1 cellular context compared by ENCODE assay signal in the genomic region with DNA sequence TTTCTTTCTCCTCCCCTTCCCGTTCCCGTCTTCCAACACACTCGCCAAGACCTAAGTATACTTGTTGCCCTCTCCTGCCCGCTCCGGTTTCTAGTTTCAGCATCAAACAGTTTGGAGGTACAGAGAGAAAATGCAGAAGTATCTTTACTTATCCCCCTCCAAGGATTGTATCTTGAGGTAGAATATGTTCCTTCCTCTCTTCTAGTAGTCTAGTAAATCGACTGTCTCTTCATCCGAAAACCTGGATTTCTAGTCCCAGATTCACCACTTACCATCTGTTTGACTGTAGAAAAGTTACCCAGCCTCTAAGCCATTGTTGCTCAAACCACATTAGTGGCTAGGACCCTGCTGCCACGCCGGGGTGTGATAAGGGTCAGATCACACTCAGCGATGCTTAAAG.
TF ChIP-seq lines count a peak whose summit lies in the region.

No MANE protein-coding gene starts in this region.

TF ChIP-seq in GM23338, 12 proteins besides CTCF, POLR2A, EP300 and RAD21 (continued from another document):
- TF ChIP-seq, protein P1, sequence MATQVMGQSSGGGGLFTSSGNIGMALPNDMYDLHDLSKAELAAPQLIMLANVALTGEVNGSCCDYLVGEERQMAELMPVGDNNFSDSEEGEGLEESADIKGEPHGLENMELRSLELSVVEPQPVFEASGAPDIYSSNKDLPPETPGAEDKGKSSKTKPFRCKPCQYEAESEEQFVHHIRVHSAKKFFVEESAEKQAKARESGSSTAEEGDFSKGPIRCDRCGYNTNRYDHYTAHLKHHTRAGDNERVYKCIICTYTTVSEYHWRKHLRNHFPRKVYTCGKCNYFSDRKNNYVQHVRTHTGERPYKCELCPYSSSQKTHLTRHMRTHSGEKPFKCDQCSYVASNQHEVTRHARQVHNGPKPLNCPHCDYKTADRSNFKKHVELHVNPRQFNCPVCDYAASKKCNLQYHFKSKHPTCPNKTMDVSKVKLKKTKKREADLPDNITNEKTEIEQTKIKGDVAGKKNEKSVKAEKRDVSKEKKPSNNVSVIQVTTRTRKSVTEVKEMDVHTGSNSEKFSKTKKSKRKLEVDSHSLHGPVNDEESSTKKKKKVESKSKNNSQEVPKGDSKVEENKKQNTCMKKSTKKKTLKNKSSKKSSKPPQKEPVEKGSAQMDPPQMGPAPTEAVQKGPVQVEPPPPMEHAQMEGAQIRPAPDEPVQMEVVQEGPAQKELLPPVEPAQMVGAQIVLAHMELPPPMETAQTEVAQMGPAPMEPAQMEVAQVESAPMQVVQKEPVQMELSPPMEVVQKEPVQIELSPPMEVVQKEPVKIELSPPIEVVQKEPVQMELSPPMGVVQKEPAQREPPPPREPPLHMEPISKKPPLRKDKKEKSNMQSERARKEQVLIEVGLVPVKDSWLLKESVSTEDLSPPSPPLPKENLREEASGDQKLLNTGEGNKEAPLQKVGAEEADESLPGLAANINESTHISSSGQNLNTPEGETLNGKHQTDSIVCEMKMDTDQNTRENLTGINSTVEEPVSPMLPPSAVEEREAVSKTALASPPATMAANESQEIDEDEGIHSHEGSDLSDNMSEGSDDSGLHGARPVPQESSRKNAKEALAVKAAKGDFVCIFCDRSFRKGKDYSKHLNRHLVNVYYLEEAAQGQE (IDR thresholded peaks at IDR 0.05; ENCODE audit: unreplicated experiment): no peak
- TF ChIP-seq, protein P2, sequence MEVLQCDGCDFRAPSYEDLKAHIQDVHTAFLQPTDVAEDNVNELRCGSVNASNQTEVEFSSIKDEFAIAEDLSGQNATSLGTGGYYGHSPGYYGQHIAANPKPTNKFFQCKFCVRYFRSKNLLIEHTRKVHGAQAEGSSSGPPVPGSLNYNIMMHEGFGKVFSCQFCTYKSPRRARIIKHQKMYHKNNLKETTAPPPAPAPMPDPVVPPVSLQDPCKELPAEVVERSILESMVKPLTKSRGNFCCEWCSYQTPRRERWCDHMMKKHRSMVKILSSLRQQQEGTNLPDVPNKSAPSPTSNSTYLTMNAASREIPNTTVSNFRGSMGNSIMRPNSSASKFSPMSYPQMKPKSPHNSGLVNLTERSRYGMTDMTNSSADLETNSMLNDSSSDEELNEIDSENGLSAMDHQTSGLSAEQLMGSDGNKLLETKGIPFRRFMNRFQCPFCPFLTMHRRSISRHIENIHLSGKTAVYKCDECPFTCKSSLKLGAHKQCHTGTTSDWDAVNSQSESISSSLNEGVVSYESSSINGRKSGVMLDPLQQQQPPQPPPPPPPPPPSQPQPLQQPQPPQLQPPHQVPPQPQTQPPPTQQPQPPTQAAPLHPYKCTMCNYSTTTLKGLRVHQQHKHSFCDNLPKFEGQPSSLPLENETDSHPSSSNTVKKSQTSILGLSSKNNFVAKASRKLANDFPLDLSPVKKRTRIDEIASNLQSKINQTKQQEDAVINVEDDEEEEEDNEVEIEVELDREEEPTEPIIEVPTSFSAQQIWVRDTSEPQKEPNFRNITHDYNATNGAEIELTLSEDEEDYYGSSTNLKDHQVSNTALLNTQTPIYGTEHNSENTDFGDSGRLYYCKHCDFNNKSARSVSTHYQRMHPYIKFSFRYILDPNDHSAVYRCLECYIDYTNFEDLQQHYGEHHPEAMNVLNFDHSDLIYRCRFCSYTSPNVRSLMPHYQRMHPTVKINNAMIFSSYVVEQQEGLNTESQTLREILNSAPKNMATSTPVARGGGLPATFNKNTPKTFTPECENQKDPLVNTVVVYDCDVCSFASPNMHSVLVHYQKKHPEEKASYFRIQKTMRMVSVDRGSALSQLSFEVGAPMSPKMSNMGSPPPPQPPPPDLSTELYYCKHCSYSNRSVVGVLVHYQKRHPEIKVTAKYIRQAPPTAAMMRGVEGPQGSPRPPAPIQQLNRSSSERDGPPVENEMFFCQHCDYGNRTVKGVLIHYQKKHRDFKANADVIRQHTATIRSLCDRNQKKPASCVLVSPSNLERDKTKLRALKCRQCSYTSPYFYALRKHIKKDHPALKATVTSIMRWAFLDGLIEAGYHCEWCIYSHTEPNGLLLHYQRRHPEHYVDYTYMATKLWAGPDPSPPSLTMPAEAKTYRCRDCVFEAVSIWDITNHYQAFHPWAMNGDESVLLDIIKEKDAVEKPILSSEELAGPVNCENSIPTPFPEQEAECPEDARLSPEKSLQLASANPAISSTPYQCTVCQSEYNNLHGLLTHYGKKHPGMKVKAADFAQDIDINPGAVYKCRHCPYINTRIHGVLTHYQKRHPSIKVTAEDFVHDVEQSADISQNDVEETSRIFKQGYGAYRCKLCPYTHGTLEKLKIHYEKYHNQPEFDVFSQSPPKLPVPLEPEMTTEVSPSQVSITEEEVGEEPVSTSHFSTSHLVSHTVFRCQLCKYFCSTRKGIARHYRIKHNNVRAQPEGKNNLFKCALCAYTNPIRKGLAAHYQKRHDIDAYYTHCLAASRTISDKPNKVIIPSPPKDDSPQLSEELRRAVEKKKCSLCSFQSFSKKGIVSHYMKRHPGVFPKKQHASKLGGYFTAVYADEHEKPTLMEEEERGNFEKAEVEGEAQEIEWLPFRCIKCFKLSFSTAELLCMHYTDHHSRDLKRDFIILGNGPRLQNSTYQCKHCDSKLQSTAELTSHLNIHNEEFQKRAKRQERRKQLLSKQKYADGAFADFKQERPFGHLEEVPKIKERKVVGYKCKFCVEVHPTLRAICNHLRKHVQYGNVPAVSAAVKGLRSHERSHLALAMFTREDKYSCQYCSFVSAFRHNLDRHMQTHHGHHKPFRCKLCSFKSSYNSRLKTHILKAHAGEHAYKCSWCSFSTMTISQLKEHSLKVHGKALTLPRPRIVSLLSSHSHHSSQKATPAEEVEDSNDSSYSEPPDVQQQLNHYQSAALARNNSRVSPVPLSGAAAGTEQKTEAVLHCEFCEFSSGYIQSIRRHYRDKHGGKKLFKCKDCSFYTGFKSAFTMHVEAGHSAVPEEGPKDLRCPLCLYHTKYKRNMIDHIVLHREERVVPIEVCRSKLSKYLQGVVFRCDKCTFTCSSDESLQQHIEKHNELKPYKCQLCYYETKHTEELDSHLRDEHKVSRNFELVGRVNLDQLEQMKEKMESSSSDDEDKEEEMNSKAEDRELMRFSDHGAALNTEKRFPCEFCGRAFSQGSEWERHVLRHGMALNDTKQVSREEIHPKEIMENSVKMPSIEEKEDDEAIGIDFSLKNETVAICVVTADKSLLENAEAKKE (CRISPR knock-in tag; IDR thresholded peaks at IDR 0.05): no peak
- no peak for TF ChIP-seq EZH2 (IDR thresholded peaks at IDR 0.05; ENCODE audit: low read depth, unreplicated experiment)
- no peak for TF ChIP-seq NANOG (IDR thresholded peaks at IDR 0.05; ENCODE audit: borderline replicate concordance)
- no peak for TF ChIP-seq ZNF114 (CRISPR knock-in tag; IDR thresholded peaks at IDR 0.05)
- no peak for TF ChIP-seq POLR2AphosphoS5 (IDR thresholded peaks at IDR 0.05; ENCODE audit: low read depth)
- TF ChIP-seq, protein P3, sequence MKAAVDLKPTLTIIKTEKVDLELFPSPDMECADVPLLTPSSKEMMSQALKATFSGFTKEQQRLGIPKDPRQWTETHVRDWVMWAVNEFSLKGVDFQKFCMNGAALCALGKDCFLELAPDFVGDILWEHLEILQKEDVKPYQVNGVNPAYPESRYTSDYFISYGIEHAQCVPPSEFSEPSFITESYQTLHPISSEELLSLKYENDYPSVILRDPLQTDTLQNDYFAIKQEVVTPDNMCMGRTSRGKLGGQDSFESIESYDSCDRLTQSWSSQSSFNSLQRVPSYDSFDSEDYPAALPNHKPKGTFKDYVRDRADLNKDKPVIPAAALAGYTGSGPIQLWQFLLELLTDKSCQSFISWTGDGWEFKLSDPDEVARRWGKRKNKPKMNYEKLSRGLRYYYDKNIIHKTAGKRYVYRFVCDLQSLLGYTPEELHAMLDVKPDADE (IDR thresholded peaks at IDR 0.05): no peak
- no peak for TF ChIP-seq JUNB (IDR thresholded peaks at IDR 0.05; ENCODE audit: unreplicated experiment)
- no peak for TF ChIP-seq ZNF331 (CRISPR knock-in tag; IDR thresholded peaks at IDR 0.05; ENCODE audit: low read depth)
- TF ChIP-seq STAT1 (IDR thresholded peaks at IDR 0.05; ENCODE audit: unreplicated experiment): no peak
- no peak for TF ChIP-seq EZH2phosphoT487 (IDR thresholded peaks at IDR 0.05; ENCODE audit: unreplicated experiment)
